Comparison of ENCODE assay signal across 17 cellular contexts in genomic region chr3:25176999-25177398, GRCh38.
DNase-seq lines count a peak whose midpoint lies in the region; ATAC-seq and TF ChIP-seq lines count a peak whose summit lies in the region.
"Had no signal": no experiment of that assay in that cellular context is flagged by ENCODE, and none has a peak within 500 bp of the region (broad histone marks: within the 10 kb centered on the region; RNA-seq: fewer than 3 reads in every experiment).

No MANE protein-coding gene starts in this region.

- H3K9ac ChIP-seq in adipocyte (ENCODE audit: low read length): no peak overlapping the region
- H3K9ac ChIP-seq: BLaER1 had no signal

- H3K4me3 ChIP-seq in AG09309 (ENCODE audit: control insufficient read depth, low read depth, low read length): no peak overlapping the region
- H3K4me3 ChIP-seq in adipocyte (ENCODE audit: low read length): no peak overlapping the region
- H3K4me3 ChIP-seq: BLaER1, HAP-1 had no signal

- DNase-seq in AG09309 (ENCODE audit: low read depth): peak; percentile 3
- DNase-seq in COLO829 (ENCODE audit: low spot score): peak; percentile 79
- DNase-seq in adipocyte (ENCODE audit: low read depth): peak; percentile 46
- no peak for DNase-seq in mesothelial cell of epicardium (ENCODE audit: low spot score in 2 of 2, unreplicated experiment in 2 of 2)
- DNase-seq in NCI-H524 (lab: John Stamatoyannopoulos, UW): no peak
- no peak for DNase-seq in pons (ENCODE audit: low spot score)
- DNase-seq: CD4-positive, CD25-positive, alpha-beta regulatory T cell; CD8-positive, alpha-beta T cell; DMS 273 treated with DMSO at 0.1 percent for 48 hours; DMS79; GF-D8; GOT3; HFFc6 had no signal

- no peak overlapping the region for H3K4me3 Mint-ChIP-seq in mesothelial cell of epicardium
- H3K4me3 Mint-ChIP-seq: CD4-positive, CD25-positive, alpha-beta regulatory T cell; CD8-positive, alpha-beta T cell; HFFc6 had no signal

- TF ChIP-seq CTCF in AG09309 (IDR thresholded peaks at IDR 0.05; ENCODE audit: control insufficient read depth, insufficient read depth, low read depth, low read length, missing control alignments): no peak
- no peak for TF ChIP-seq CTCF in mesothelial cell of epicardium (IDR thresholded peaks at IDR 0.05; ENCODE audit: unreplicated experiment)

- H3K9me3 Mint-ChIP-seq in mesothelial cell of epicardium: peaks cover 8% of the 10 kb centered on the region

- peaks cover 46% of the 10 kb centered on the region for H3K4me1 Mint-ChIP-seq in mesothelial cell of epicardium

- no peaks in the 10 kb centered on the region for H3K9me3 ChIP-seq in adipocyte (ENCODE audit: control insufficient read depth, low read length)
- H3K9me3 ChIP-seq: BLaER1, HAP-1 had no signal

- no peaks in the 10 kb centered on the region for H3K36me3 ChIP-seq in adipocyte (ENCODE audit: control insufficient read depth, insufficient read depth, low read length, severe bottlenecking)
- H3K36me3 ChIP-seq: BLaER1, HAP-1 had no signal

- no peaks in the 10 kb centered on the region for H3K27me3 Mint-ChIP-seq in mesothelial cell of epicardium (ENCODE audit: low read depth)
- H3K27me3 Mint-ChIP-seq: CD4-positive, CD25-positive, alpha-beta regulatory T cell had no signal

- H3K27ac Mint-ChIP-seq in mesothelial cell of epicardium: peak overlapping the region; percentile 62
- H3K27ac Mint-ChIP-seq: CD8-positive, alpha-beta T cell; HFFc6 had no signal

- no peaks in the 10 kb centered on the region for H3K27me3 ChIP-seq in adipocyte (replicated peaks; ENCODE audit: control insufficient read depth, insufficient read depth, low read length)
- H3K27me3 ChIP-seq: BLaER1 had no signal

- no peaks in the 10 kb centered on the region for H3K4me1 ChIP-seq in adipocyte (ENCODE audit: control insufficient read depth, insufficient read depth, low read length)
- H3K4me1 ChIP-seq: BLaER1, HAP-1 had no signal

- peaks cover 10% of the 10 kb centered on the region for H3K36me3 Mint-ChIP-seq in mesothelial cell of epicardium
- H3K36me3 Mint-ChIP-seq: CD4-positive, CD25-positive, alpha-beta regulatory T cell; CD8-positive, alpha-beta T cell had no signal

- ATAC-seq in GM19328 (IDR thresholded peaks at IDR 0.05; ENCODE audit: unreplicated experiment) (no peak), GM21619 (IDR thresholded peaks at IDR 0.05; ENCODE audit: unreplicated experiment) (no peak)
- ATAC-seq: CD8-positive, alpha-beta T cell had no signal

Comparison
In these comparisons a context has a peak if more than half of its experiments do, and no peak if none do; other contexts are left out.
1. DNase-seq: peak in AG09309 (single experiment), COLO829 (single experiment) and adipocyte (single experiment); none in mesothelial cell of epicardium (0 of 2), NCI-H524 (0 of 2) and pons (single experiment).